11 cellular contexts compared by ENCODE assay signal in the genomic region with DNA sequence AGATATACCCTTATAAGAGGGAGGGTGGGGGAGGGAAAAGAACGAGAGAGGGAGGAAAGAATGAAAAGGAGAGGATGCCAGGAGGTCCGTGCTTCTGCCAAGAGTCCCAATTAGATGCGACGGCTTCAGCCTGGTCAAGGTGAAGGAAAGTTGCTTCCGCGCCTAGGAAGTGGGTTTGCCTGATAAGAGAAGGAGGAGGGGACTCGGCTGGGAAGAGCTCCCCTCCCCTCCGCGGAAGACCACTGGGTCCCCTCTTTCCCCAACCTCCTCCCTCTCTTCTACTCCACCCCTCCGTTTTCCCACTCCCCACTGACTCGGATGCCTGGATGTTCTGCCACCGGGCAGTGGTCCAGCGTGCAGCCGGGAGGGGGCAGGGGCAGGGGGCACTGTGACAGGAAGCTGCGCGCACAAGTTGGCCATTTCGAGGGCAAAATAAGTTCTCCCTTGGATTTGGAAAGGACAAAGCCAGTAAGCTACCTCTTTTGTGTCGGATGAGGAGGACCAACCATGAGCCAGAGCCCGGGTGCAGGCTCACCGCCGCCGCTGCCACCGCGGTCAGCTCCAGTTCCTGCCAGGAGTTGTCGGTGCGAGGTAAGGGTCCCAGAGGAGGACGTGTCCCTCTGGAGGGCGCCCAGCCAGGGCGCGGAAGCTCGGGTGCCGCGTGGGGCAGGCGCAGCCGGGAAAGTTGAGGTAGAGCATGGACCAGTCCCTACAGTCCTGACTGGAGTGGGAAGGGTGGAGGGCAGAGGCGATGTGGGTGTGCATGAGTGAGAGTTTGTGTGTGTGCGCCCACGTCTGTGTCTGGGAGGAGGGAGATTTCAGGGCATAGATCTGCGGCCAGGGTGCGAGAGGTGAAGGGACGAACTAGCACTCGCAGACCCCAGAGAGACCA. TPM values are rescaled to one million over a fixed set of nuclear protein-coding genes. Genes with fewer than 3 reads are reported as not detected.
DNase-seq lines count a peak whose midpoint lies in the region; ATAC-seq and TF ChIP-seq lines count a peak whose summit lies in the region.
"Had no signal": no experiment of that assay in that cellular context is flagged by ENCODE, and none has a peak within 500 bp of the region (broad histone marks: within the 10 kb centered on the region; RNA-seq: fewer than 3 reads in every experiment).

No MANE protein-coding gene starts in this region.

- no peak for TF ChIP-seq POLR2A in stomach (IDR thresholded peaks at IDR 0.05)

- no peaks in the 10 kb centered on the region for H3K79me1 ChIP-seq in mesendoderm (ENCODE audit: low read length)

- DNase-seq in mesendoderm = peak; percentile 52
- DNase-seq in stomach = no peak
- DNase-seq in activated CD8-positive, alpha-beta T cell treated with anti-CD3 and anti-CD28 coated beads, Interleukin-2, amount 10 ng/mL, durations not matched to agents 7 days and 5 days = no peak
- no peak for DNase-seq in SKM-1 treated with dmso at 0.1 percent for 144 hours (lab: John Stamatoyannopoulos, UW; ENCODE audit: unreplicated experiment)
- no peak for DNase-seq in stimulated activated naive CD8-positive, alpha-beta T cell treated with anti-CD3 and anti-CD28 coated beads, Interleukin-15, Interleukin-2, amounts not matched to agents 100 U/mL and 50 U/mL, for 24 hours
- DNase-seq in GM19240 (ENCODE audit: insufficient read length, low spot score) = no peak
- DNase-seq: activated T-cell treated with anti-CD3 and anti-CD28 coated beads, Interleukin-2, amount 50 U/mL, for 48 hours had no signal

- H3K27me3 ChIP-seq in HUES48 (ENCODE audit: control insufficient read depth, insufficient read depth, low read length) (peaks cover 28% of the 10 kb centered on the region), ectodermal cell (ENCODE audit: control insufficient read depth, insufficient read depth, low read length, poor library complexity, severe bottlenecking) (peaks cover 10% of the 10 kb centered on the region), mesendoderm (ENCODE audit: insufficient read depth, low read length, poor library complexity) (no peaks in the 10 kb centered on the region), stomach (peaks cover 0 to 49% (median 28%) of the 10 kb centered on the region in 3 donors)

- POLR2A ChIA-PET in activated CD8-positive, alpha-beta T cell treated with anti-CD3 and anti-CD28 coated beads, Interleukin-2, amount 10 ng/mL, durations not matched to agents 7 days and 5 days (lab: Charles Lee) = no interaction called here

- no peak for TF ChIP-seq EP300 in stomach (IDR thresholded peaks at IDR 0.05)

- H3K9me3 ChIP-seq in HUES48 (ENCODE audit: control insufficient read depth, insufficient read depth, low read length) (no peaks in the 10 kb centered on the region), ectodermal cell (ENCODE audit: control insufficient read depth, low read length) (no peaks in the 10 kb centered on the region), stomach (no peaks in the 10 kb centered on the region)

- H3K4me3 ChIP-seq in HUES48 (ENCODE audit: low read depth, low read length) (peak overlapping the region; percentile 78), ectodermal cell (ENCODE audit: insufficient read depth, low read depth, low read length) (peak overlapping the region; percentile 59), mesendoderm (ENCODE audit: low read length) (peak overlapping the region; percentile 28), stomach (peak overlapping the region; percentile 17 to 37 (median 26))

- H3K4ac ChIP-seq in mesendoderm (ENCODE audit: low read depth, low read length) = no peak overlapping the region

- no peaks in the 10 kb centered on the region for H3K9me3 Mint-ChIP-seq in activated CD8-positive, alpha-beta T cell treated with anti-CD3 and anti-CD28 coated beads, Interleukin-2, amount 10 ng/mL, durations not matched to agents 7 days and 5 days (ENCODE audit: insufficient read depth)
- H3K9me3 Mint-ChIP-seq: T-helper 2 cell treated with Interferon-gamma antibody and Interleukin-4, amounts not matched to agents 5 μg/mL and 100 μg/mL, for 36 hours had no signal

- H2BK5ac ChIP-seq in mesendoderm (ENCODE audit: low read length) = no peak overlapping the region

- H3K18ac ChIP-seq in mesendoderm (ENCODE audit: low read length) = no peak overlapping the region

- intact Hi-C loops in stomach (cut with DNase I; ENCODE audit: low total_unique reads) = no loop called here

- H3K36me3 ChIP-seq in HUES48 (ENCODE audit: control insufficient read depth, insufficient read depth, low read length) (no peaks in the 10 kb centered on the region), ectodermal cell (ENCODE audit: control insufficient read depth, insufficient read depth, low read length) (no peaks in the 10 kb centered on the region), mesendoderm (ENCODE audit: control insufficient read depth, insufficient read depth, low read length) (no peaks in the 10 kb centered on the region), stomach (no peaks in the 10 kb centered on the region)

- WGBS in ectodermal cell, 2 experiments = 2% methylated on average over 42 of the region's 42 CpGs
- WGBS in mesendoderm (ENCODE audit: extremely low coverage, insufficient coverage, low lambda C conversion rate) = no CpG with 5 or more reads among the region's 42 CpGs
- WGBS in stomach, 5 donors = 2 to 5% (median 4%) methylated on average over 39 to 42 of the region's 42 CpGs

- no peak overlapping the region for H3K23ac ChIP-seq in mesendoderm (ENCODE audit: low read length)

- peaks cover 22% of the 10 kb centered on the region for H3K27me3 Mint-ChIP-seq in activated CD8-positive, alpha-beta T cell treated with anti-CD3 and anti-CD28 coated beads, Interleukin-2, amount 10 ng/mL, durations not matched to agents 7 days and 5 days (ENCODE audit: low read depth)

- no peak overlapping the region for H2BK120ac ChIP-seq in mesendoderm (ENCODE audit: low read depth, low read length)

- H3K9ac ChIP-seq in HUES48 (ENCODE audit: low read depth, low read length) (no peak overlapping the region), mesendoderm (ENCODE audit: low read length) (peak overlapping the region; percentile 50)

- peak overlapping the region; percentile 79 for H3K56ac ChIP-seq in mesendoderm (ENCODE audit: low read length)

- H2BK15ac ChIP-seq in mesendoderm (replicated peaks; ENCODE audit: low read depth) = no peak overlapping the region

- H2AK5ac ChIP-seq in mesendoderm (ENCODE audit: low read length) = no peak overlapping the region

- no peak for ATAC-seq in activated CD8-positive, alpha-beta T cell treated with anti-CD3 and anti-CD28 coated beads, Interleukin-2, amount 10 ng/mL, durations not matched to agents 7 days and 5 days
- ATAC-seq in stimulated activated naive CD8-positive, alpha-beta T cell treated with anti-CD3 and anti-CD28 coated beads, Interleukin-15, Interleukin-2, amounts not matched to agents 100 U/mL and 50 U/mL, for 24 hours = no peak

- H3K27ac Mint-ChIP-seq in activated CD8-positive, alpha-beta T cell treated with anti-CD3 and anti-CD28 coated beads, Interleukin-2, amount 10 ng/mL, durations not matched to agents 7 days and 5 days = no peak overlapping the region
- H3K27ac Mint-ChIP-seq: T-helper 2 cell treated with Interferon-gamma antibody and Interleukin-4, amounts not matched to agents 5 μg/mL and 100 μg/mL, for 36 hours had no signal

- TF ChIP-seq CTCF in stomach (IDR thresholded peaks at IDR 0.05) = no peak

- H3K79me2 ChIP-seq in mesendoderm (ENCODE audit: control insufficient read depth, insufficient read depth, low read length) = no peaks in the 10 kb centered on the region

- H3K27ac ChIP-seq in HUES48 (ENCODE audit: low read depth, low read length) (no peak overlapping the region), ectodermal cell (ENCODE audit: insufficient read depth, low read depth, low read length, poor library complexity, severe bottlenecking) (peak overlapping the region; percentile 61), mesendoderm (ENCODE audit: low read depth, low read length) (no peak overlapping the region), stomach (no peak overlapping the region)

- H3K4me1 ChIP-seq in HUES48 (ENCODE audit: control insufficient read depth, insufficient read depth, low read length) = peaks cover 28% of the 10 kb centered on the region
- no peaks in the 10 kb centered on the region for H3K4me1 ChIP-seq in ectodermal cell (ENCODE audit: control insufficient read depth, insufficient read depth, low read length)
- no peaks in the 10 kb centered on the region for H3K4me1 ChIP-seq in mesendoderm (ENCODE audit: control insufficient read depth, low read depth, low read length)
- peaks cover 17 to 21% (median 21%) of the 10 kb centered on the region in 4 donors for H3K4me1 ChIP-seq in stomach

- no peak overlapping the region for H3K4me3 Mint-ChIP-seq in activated CD8-positive, alpha-beta T cell treated with anti-CD3 and anti-CD28 coated beads, Interleukin-2, amount 10 ng/mL, durations not matched to agents 7 days and 5 days
- H3K4me3 Mint-ChIP-seq: T-helper 2 cell treated with Interferon-gamma antibody and Interleukin-4, amounts not matched to agents 5 μg/mL and 100 μg/mL, for 36 hours had no signal

- peak overlapping the region; percentile 44 for H3K4me2 ChIP-seq in mesendoderm (ENCODE audit: low read length)

- H3K36me3 Mint-ChIP-seq in activated CD8-positive, alpha-beta T cell treated with anti-CD3 and anti-CD28 coated beads, Interleukin-2, amount 10 ng/mL, durations not matched to agents 7 days and 5 days (ENCODE audit: low read depth) = no peaks in the 10 kb centered on the region

- H4K5ac ChIP-seq in mesendoderm (ENCODE audit: low read length) = no peak overlapping the region

- CTCF ChIA-PET in activated CD8-positive, alpha-beta T cell treated with anti-CD3 and anti-CD28 coated beads, Interleukin-2, amount 10 ng/mL, durations not matched to agents 7 days and 5 days (lab: Charles Lee) = no interaction called here

- H4K8ac ChIP-seq in mesendoderm (ENCODE audit: low read depth, low read length) = no peak overlapping the region

- H3K4me1 Mint-ChIP-seq in activated CD8-positive, alpha-beta T cell treated with anti-CD3 and anti-CD28 coated beads, Interleukin-2, amount 10 ng/mL, durations not matched to agents 7 days and 5 days (ENCODE audit: low read depth) = no peaks in the 10 kb centered on the region

RNA-seq across cellular contexts. Expression of gene GRM3, which starts 0.8 kb away (rescaled TPM):
- polyA plus RNA-seq in ectodermal cell (2013, experiment 1 of 4) = 12.6 TPM
- polyA plus RNA-seq in ectodermal cell (2013, experiment 2 of 4) = 13.4 TPM
- polyA plus RNA-seq in ectodermal cell (2013, experiment 3 of 4) = 10.3 TPM
- 9.8 TPM for polyA plus RNA-seq in ectodermal cell (2013, experiment 4 of 4)
- 0.15 TPM for polyA plus RNA-seq in mesendoderm (2013, experiment 1 of 2)
- 0.11 TPM for polyA plus RNA-seq in mesendoderm (2013, experiment 2 of 2)
- total RNA-seq in stomach = under 1 TPM in 1 of 5 donors, not detected in 4; 0.55 TPM
- polyA plus RNA-seq in stomach = not detected
- total RNA-seq in activated CD8-positive, alpha-beta T cell treated with anti-CD3 and anti-CD28 coated beads, Interleukin-2, amount 10 ng/mL, durations not matched to agents 7 days and 5 days = not detected
- total RNA-seq: endothelial cell of umbilical vein had no signal
- polyA plus RNA-seq: endothelial cell of umbilical vein had no signal

Comparison
In these comparisons a context has a peak if more than half of its experiments do, and no peak if none do; other contexts are left out.
1. H3K4me3 ChIP-seq: peak in every context shown above with its lines; median percentile 78 in HUES48; 59 in ectodermal cell; 28 in mesendoderm; 26 in stomach.